In the genomic region with DNA sequence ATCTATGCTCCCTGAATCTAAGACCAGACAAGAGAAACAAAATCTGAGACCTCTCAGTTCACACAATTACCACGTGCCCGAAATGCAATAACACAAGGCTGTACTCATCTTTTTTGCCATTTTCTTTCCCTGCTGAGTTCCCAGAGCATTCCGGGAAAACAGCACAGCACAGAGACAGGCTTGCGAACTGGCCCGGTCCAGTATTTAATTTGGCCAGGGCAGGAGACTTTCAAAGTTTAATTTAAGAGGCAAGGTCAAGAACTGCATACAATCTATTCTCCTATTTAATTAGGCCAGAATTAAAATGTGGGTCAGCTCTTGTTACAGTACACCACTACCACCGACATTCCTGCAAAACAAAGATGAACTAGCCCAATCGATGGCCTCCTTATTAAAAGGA, we compare ENCODE assay signal across 15 cellular contexts.
DNase-seq lines count a peak whose midpoint lies in the region; ATAC-seq and TF ChIP-seq lines count a peak whose summit lies in the region.
"Had no signal": no experiment of that assay in that cellular context is flagged by ENCODE, and none has a peak within 500 bp of the region (broad histone marks: within the 10 kb centered on the region; RNA-seq: fewer than 3 reads in every experiment).

No MANE protein-coding gene starts in this region.

- peak; percentile 74 for ATAC-seq in left lobe of liver
- no peak for ATAC-seq in sciatic nerve

- peak overlapping the region in 1 of 11 experiments; percentile 35; a peak in 2 of 22 replicates for H3K27ac ChIP-seq in BLaER1 treated with 17β-estradiol and CSF1 and Interleukin-3, amounts not matched to agents 10 nM and 100 nM
- no peak overlapping the region for H3K27ac ChIP-seq in A673 (ENCODE audit: low read depth, low read length, poor library complexity, severe bottlenecking)
- H3K27ac ChIP-seq in left ventricle myocardium inferior (replicated peaks), result no peak overlapping the region
- H3K27ac ChIP-seq: GM23248 had no signal

- no peak overlapping the region for H3K4me3 ChIP-seq in BLaER1 treated with 17β-estradiol and CSF1 and Interleukin-3, amounts not matched to agents 10 nM and 100 nM
- H3K4me3 ChIP-seq in LNCaP clone FGC (ENCODE audit: low read depth, low read length), result no peak overlapping the region
- H3K4me3 ChIP-seq in A673 (ENCODE audit: low read depth, low read length, poor library complexity, severe bottlenecking), result no peak overlapping the region
- no peak overlapping the region for H3K4me3 ChIP-seq in left ventricle myocardium inferior
- H3K4me3 ChIP-seq: GM23248 had no signal

- 0 out of 22 replicates have a peak overlapping the region, but pooled peaks of 1 of the 11 experiments have one; percentile 4 for H3K9ac ChIP-seq in BLaER1 treated with 17β-estradiol and CSF1 and Interleukin-3, amounts not matched to agents 10 nM and 100 nM
- H3K9ac ChIP-seq: GM23248 had no signal

- no peaks in the 10 kb centered on the region for H4K20me1 ChIP-seq in BLaER1 treated with 17β-estradiol and CSF1 and Interleukin-3, amounts not matched to agents 10 nM and 100 nM

- H3K27me3 ChIP-seq in BLaER1 treated with 17β-estradiol and CSF1 and Interleukin-3, amounts not matched to agents 10 nM and 100 nM, result no peaks in the 10 kb centered on the region
- H3K27me3 ChIP-seq in A673 (replicated peaks; ENCODE audit: insufficient read depth, low read depth, low read length, poor library complexity) (no peaks in the 10 kb centered on the region), left ventricle myocardium inferior (ENCODE audit: low read depth) (no peaks in the 10 kb centered on the region)

- DNase-seq in LNCaP clone FGC (ENCODE audit: low read depth) (peak; percentile 11), left lobe of liver (ENCODE audit: low spot score) (peak; percentile 60), sciatic nerve (ENCODE audit: low spot score) (peak; percentile 5), A673 (ENCODE audit: low spot score) (no peak), epidermal melanocyte (ENCODE audit: insufficient read length, low spot score) (no peak), left ventricle myocardium inferior (no peak), GM20000 (ENCODE audit: low spot score) (no peak)
- DNase-seq: AML-193; C1 segment of cervical spinal cord; Caco-2; CD4-positive, CD25-positive, alpha-beta regulatory T cell; GM23248; HCEC 1CT; KBM-7 had no signal

- CTCF ChIA-PET in A673 (lab: Charles Lee), result no interaction called here

- peak overlapping the region; percentile 53 to 85 (median 68); a peak in 21 of 22 replicates for H3K4me2 ChIP-seq in BLaER1 treated with 17β-estradiol and CSF1 and Interleukin-3, amounts not matched to agents 10 nM and 100 nM

- H3K4me1 ChIP-seq in BLaER1 treated with 17β-estradiol and CSF1 and Interleukin-3, amounts not matched to agents 10 nM and 100 nM, result peaks cover 14 to 55% (median 46%) of the 10 kb centered on the region in 10 experiments
- no peaks in the 10 kb centered on the region for H3K4me1 ChIP-seq in A673 (ENCODE audit: insufficient read depth, low read length, poor library complexity, severe bottlenecking)
- H3K4me1 ChIP-seq in left ventricle myocardium inferior, result no peaks in the 10 kb centered on the region
- H3K4me1 ChIP-seq: Caco-2 had no signal

- peaks cover 0 to 7% (median 0%) of the 10 kb centered on the region in 11 experiments; a peak in 3 of 22 replicates for H3K36me3 ChIP-seq in BLaER1 treated with 17β-estradiol and CSF1 and Interleukin-3, amounts not matched to agents 10 nM and 100 nM
- H3K36me3 ChIP-seq in A673 (ENCODE audit: insufficient read depth, low read length, poor library complexity, severe bottlenecking), result no peaks in the 10 kb centered on the region
- peaks cover 42% of the 10 kb centered on the region for H3K36me3 ChIP-seq in left ventricle myocardium inferior

- BruUV-seq in A673 (replicated peaks; lab: Mats Ljungman, UMichigan), result no TSS peak

- H3K9me3 ChIP-seq in BLaER1 treated with 17β-estradiol and CSF1 and Interleukin-3, amounts not matched to agents 10 nM and 100 nM (replicated peaks in 1 of 11), result no peaks in the 10 kb centered on the region
- H3K9me3 ChIP-seq in A673 (ENCODE audit: low read depth, low read length, poor library complexity, severe bottlenecking) (no peaks in the 10 kb centered on the region), left ventricle myocardium inferior (replicated peaks) (no peaks in the 10 kb centered on the region)
- H3K9me3 ChIP-seq: Caco-2 had no signal

- POLR2A ChIA-PET in A673 (lab: Charles Lee; ENCODE audit: low non-redundant PET), result no interaction called here

- no peak for TF ChIP-seq CTCF in LNCaP clone FGC (IDR thresholded peaks at IDR 0.05; ENCODE audit: control insufficient read depth, extremely low read depth, insufficient read depth)
- no peak for TF ChIP-seq CTCF in A673 (conservative IDR thresholded peaks at IDR 0.05; ENCODE audit: low read depth, low read length)
- no peak for TF ChIP-seq CTCF in left ventricle myocardium inferior (IDR thresholded peaks at IDR 0.05; ENCODE audit: borderline replicate concordance)
- no peak for TF ChIP-seq CTCF in GM20000 (IDR thresholded peaks at IDR 0.05; ENCODE audit: extremely low read depth, missing control alignments)

- intact Hi-C loops in sciatic nerve (cut with DNase I), result no loop called here
- intact Hi-C loops in A673 (cut with micrococcal nuclease; ENCODE audit: unreplicated experiment), result no loop called here
- intact Hi-C loops in left ventricle myocardium inferior (cut with micrococcal nuclease), result no loop called here

Comparison
In these comparisons a context has a peak if more than half of its experiments do, and no peak if none do; other contexts are left out.
1. DNase-seq: peak in LNCaP clone FGC (single experiment), left lobe of liver (single experiment) and sciatic nerve (single experiment); none in A673 (single experiment), epidermal melanocyte (single experiment), left ventricle myocardium inferior (single experiment) and GM20000 (single experiment).